Comparison of ENCODE assay signal across 1 cellular context in the genomic region with DNA sequence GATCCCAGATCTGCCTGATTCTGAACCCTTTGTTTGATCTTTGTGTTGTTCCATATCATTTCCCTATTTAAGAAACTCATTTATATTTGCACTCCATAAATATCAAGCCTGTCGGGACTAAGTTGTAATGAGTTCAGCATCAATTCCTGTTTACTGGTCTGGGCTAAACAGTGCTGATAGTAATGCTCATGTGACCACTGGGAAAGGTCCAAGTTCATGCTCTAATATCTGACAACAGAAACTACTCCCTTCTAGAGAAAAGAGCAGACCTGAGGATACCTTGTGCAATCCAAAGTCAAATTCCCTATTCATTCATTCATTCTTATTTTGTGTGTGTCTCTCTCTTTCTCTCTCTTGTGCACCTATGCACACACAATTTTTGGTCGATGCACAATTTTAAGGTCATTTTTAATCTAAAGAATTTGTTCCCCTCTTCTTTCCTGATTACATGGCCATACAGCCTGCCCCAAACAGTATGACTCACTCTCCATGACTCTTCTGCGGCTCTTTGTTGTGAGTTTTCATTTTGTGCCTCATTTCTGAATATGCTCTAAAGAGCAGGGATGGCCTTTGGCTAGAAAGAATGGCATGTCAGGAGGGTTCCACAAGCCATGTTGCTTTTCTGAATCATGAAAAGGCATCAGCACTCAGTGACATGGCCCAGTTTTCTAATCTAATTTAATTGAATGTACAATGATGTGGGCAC.
TF ChIP-seq lines count a peak whose summit lies in the region.

No MANE protein-coding gene starts in this region.

TF ChIP-seq in GM23338, 12 proteins besides CTCF, POLR2A, EP300 and RAD21:
- TF ChIP-seq, protein P1, sequence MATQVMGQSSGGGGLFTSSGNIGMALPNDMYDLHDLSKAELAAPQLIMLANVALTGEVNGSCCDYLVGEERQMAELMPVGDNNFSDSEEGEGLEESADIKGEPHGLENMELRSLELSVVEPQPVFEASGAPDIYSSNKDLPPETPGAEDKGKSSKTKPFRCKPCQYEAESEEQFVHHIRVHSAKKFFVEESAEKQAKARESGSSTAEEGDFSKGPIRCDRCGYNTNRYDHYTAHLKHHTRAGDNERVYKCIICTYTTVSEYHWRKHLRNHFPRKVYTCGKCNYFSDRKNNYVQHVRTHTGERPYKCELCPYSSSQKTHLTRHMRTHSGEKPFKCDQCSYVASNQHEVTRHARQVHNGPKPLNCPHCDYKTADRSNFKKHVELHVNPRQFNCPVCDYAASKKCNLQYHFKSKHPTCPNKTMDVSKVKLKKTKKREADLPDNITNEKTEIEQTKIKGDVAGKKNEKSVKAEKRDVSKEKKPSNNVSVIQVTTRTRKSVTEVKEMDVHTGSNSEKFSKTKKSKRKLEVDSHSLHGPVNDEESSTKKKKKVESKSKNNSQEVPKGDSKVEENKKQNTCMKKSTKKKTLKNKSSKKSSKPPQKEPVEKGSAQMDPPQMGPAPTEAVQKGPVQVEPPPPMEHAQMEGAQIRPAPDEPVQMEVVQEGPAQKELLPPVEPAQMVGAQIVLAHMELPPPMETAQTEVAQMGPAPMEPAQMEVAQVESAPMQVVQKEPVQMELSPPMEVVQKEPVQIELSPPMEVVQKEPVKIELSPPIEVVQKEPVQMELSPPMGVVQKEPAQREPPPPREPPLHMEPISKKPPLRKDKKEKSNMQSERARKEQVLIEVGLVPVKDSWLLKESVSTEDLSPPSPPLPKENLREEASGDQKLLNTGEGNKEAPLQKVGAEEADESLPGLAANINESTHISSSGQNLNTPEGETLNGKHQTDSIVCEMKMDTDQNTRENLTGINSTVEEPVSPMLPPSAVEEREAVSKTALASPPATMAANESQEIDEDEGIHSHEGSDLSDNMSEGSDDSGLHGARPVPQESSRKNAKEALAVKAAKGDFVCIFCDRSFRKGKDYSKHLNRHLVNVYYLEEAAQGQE (IDR thresholded peaks at IDR 0.05; ENCODE audit: unreplicated experiment) = no peak
- TF ChIP-seq CREB1 (CRISPR knock-in tag; IDR thresholded peaks at IDR 0.05; ENCODE audit: low read depth) = no peak
- TF ChIP-seq EZH2phosphoT487 (IDR thresholded peaks at IDR 0.05; ENCODE audit: unreplicated experiment) = no peak
- no peak for TF ChIP-seq ZNF331 (CRISPR knock-in tag; IDR thresholded peaks at IDR 0.05; ENCODE audit: low read depth)
- TF ChIP-seq POLR2AphosphoS5 (IDR thresholded peaks at IDR 0.05; ENCODE audit: low read depth) = no peak
- TF ChIP-seq ZNF114 (CRISPR knock-in tag; IDR thresholded peaks at IDR 0.05) = no peak
- TF ChIP-seq, protein P2, sequence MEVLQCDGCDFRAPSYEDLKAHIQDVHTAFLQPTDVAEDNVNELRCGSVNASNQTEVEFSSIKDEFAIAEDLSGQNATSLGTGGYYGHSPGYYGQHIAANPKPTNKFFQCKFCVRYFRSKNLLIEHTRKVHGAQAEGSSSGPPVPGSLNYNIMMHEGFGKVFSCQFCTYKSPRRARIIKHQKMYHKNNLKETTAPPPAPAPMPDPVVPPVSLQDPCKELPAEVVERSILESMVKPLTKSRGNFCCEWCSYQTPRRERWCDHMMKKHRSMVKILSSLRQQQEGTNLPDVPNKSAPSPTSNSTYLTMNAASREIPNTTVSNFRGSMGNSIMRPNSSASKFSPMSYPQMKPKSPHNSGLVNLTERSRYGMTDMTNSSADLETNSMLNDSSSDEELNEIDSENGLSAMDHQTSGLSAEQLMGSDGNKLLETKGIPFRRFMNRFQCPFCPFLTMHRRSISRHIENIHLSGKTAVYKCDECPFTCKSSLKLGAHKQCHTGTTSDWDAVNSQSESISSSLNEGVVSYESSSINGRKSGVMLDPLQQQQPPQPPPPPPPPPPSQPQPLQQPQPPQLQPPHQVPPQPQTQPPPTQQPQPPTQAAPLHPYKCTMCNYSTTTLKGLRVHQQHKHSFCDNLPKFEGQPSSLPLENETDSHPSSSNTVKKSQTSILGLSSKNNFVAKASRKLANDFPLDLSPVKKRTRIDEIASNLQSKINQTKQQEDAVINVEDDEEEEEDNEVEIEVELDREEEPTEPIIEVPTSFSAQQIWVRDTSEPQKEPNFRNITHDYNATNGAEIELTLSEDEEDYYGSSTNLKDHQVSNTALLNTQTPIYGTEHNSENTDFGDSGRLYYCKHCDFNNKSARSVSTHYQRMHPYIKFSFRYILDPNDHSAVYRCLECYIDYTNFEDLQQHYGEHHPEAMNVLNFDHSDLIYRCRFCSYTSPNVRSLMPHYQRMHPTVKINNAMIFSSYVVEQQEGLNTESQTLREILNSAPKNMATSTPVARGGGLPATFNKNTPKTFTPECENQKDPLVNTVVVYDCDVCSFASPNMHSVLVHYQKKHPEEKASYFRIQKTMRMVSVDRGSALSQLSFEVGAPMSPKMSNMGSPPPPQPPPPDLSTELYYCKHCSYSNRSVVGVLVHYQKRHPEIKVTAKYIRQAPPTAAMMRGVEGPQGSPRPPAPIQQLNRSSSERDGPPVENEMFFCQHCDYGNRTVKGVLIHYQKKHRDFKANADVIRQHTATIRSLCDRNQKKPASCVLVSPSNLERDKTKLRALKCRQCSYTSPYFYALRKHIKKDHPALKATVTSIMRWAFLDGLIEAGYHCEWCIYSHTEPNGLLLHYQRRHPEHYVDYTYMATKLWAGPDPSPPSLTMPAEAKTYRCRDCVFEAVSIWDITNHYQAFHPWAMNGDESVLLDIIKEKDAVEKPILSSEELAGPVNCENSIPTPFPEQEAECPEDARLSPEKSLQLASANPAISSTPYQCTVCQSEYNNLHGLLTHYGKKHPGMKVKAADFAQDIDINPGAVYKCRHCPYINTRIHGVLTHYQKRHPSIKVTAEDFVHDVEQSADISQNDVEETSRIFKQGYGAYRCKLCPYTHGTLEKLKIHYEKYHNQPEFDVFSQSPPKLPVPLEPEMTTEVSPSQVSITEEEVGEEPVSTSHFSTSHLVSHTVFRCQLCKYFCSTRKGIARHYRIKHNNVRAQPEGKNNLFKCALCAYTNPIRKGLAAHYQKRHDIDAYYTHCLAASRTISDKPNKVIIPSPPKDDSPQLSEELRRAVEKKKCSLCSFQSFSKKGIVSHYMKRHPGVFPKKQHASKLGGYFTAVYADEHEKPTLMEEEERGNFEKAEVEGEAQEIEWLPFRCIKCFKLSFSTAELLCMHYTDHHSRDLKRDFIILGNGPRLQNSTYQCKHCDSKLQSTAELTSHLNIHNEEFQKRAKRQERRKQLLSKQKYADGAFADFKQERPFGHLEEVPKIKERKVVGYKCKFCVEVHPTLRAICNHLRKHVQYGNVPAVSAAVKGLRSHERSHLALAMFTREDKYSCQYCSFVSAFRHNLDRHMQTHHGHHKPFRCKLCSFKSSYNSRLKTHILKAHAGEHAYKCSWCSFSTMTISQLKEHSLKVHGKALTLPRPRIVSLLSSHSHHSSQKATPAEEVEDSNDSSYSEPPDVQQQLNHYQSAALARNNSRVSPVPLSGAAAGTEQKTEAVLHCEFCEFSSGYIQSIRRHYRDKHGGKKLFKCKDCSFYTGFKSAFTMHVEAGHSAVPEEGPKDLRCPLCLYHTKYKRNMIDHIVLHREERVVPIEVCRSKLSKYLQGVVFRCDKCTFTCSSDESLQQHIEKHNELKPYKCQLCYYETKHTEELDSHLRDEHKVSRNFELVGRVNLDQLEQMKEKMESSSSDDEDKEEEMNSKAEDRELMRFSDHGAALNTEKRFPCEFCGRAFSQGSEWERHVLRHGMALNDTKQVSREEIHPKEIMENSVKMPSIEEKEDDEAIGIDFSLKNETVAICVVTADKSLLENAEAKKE (CRISPR knock-in tag; IDR thresholded peaks at IDR 0.05) = no peak
- TF ChIP-seq EZH2 (IDR thresholded peaks at IDR 0.05; ENCODE audit: low read depth, unreplicated experiment) = no peak
- TF ChIP-seq STAT1 (IDR thresholded peaks at IDR 0.05; ENCODE audit: unreplicated experiment) = no peak
- TF ChIP-seq, protein P3, sequence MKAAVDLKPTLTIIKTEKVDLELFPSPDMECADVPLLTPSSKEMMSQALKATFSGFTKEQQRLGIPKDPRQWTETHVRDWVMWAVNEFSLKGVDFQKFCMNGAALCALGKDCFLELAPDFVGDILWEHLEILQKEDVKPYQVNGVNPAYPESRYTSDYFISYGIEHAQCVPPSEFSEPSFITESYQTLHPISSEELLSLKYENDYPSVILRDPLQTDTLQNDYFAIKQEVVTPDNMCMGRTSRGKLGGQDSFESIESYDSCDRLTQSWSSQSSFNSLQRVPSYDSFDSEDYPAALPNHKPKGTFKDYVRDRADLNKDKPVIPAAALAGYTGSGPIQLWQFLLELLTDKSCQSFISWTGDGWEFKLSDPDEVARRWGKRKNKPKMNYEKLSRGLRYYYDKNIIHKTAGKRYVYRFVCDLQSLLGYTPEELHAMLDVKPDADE (IDR thresholded peaks at IDR 0.05) = no peak
